24 cellular contexts compared by ENCODE assay signal in genomic region chr18:26689226-26689913, GRCh38.
A peak's percentile ranks its signal among the peaks of the same experiment; 100 is the strongest.
DNase-seq lines count a peak whose midpoint lies in the region; ATAC-seq, FAIRE-seq and TF ChIP-seq lines count a peak whose summit lies in the region.
"Had no signal": no experiment of that assay in that cellular context is flagged by ENCODE, and none has a peak within 500 bp of the region (broad histone marks: within the 10 kb centered on the region; RNA-seq: fewer than 3 reads in every experiment).

No MANE protein-coding gene starts in this region.

- H4K8ac ChIP-seq in IMR-90 (ENCODE audit: low read depth in 2 of 2, low read length in 2 of 2): no peak overlapping the region

- H3F3A ChIP-seq in neural progenitor cell (ENCODE audit: low read depth): peaks cover 16% of the 10 kb centered on the region

- no peak overlapping the region for H3K14ac ChIP-seq in IMR-90 (replicated peaks; ENCODE audit: low read depth, low read length)

- DNase-seq in HepG2 (ENCODE audit: low spot score): no peak
- DNase-seq in right lobe of liver: no peak
- no peak for DNase-seq in IMR-90
- no peak for DNase-seq in neural progenitor cell (ENCODE audit: low spot score)
- DNase-seq in NOMO-1 treated with dmso at 0.1 percent for 144 hours (lab: John Stamatoyannopoulos, UW; ENCODE audit: unreplicated experiment): no peak
- DNase-seq: CD4-positive, CD25-positive, alpha-beta regulatory T cell; CD8-positive, alpha-beta memory T cell; COR-L47; DMS 273 treated with DMSO at 0.1 percent for 48 hours; DMS53; GOT3; H7; HFFc6; KBM-7 had no signal

- BruUV-seq in HepG2 (replicated peaks; lab: Mats Ljungman, UMichigan) (no TSS peak), IMR-90 (replicated peaks; lab: Mats Ljungman, UMichigan) (no TSS peak)

- H3K9me3 ChIP-seq in HepG2 (ENCODE audit: low read length) (no peaks in the 10 kb centered on the region), right lobe of liver (no peaks in the 10 kb centered on the region), IMR-90 (ENCODE audit: control insufficient read depth, insufficient read depth, low read length) (no peaks in the 10 kb centered on the region), neutrophil (no peaks in the 10 kb centered on the region), neural progenitor cell (ENCODE audit: low read depth) (no peaks in the 10 kb centered on the region), gastroesophageal sphincter (peaks cover 0 to 5% (median 0%) of the 10 kb centered on the region in 3 donors)

- intact Hi-C loops in HepG2 (cut with micrococcal nuclease; ENCODE audit: unreplicated experiment) (no loop called here), right lobe of liver (cut with DNase I) (no loop called here), IMR-90 (cut with micrococcal nuclease) (no loop called here)

- no peak overlapping the region for H4K91ac ChIP-seq in IMR-90 (ENCODE audit: insufficient read depth, low read depth, low read length)

- no peak for TF ChIP-seq EP300 in HepG2 (IDR thresholded peaks at IDR 0.05; ENCODE audit: low read depth in 2 of 2, low read length in 2 of 2)
- TF ChIP-seq EP300 in HepG2 (CRISPR knock-in tag; IDR thresholded peaks at IDR 0.05; ENCODE audit: borderline replicate concordance): no peak
- no peak for TF ChIP-seq EP300 in gastroesophageal sphincter (IDR thresholded peaks at IDR 0.05)

- H3K4me3 ChIP-seq in HepG2 (replicated peaks in 1 of 3; ENCODE audit: insufficient read depth in 1 of 3, low read depth in 2 of 3, low read length in 3 of 3): no peak overlapping the region
- H3K4me3 ChIP-seq in right lobe of liver: no peak overlapping the region
- H3K4me3 ChIP-seq in IMR-90 (ENCODE audit: insufficient read depth, low read depth, low read length): no peak overlapping the region
- H3K4me3 ChIP-seq in neutrophil (ENCODE audit: low read depth in 1 of 2, low read length in 1 of 2): no peak overlapping the region
- no peak overlapping the region for H3K4me3 ChIP-seq in neural progenitor cell
- no peak overlapping the region for H3K4me3 ChIP-seq in gastroesophageal sphincter
- H3K4me3 ChIP-seq: BLaER1 had no signal

- ATAC-seq in HepG2 (no peak), right lobe of liver (no peak), IMR-90 (ENCODE audit: low read depth) (no peak), gastroesophageal sphincter (no peak)
- ATAC-seq: HCT116 had no signal

- no peak overlapping the region for H3K4me2 ChIP-seq in HepG2 (ENCODE audit: low read depth, low read length)
- H3K4me2 ChIP-seq in IMR-90 (ENCODE audit: low read depth, low read length): no peak overlapping the region
- no peak overlapping the region for H3K4me2 ChIP-seq in neural progenitor cell
- H3K4me2 ChIP-seq: BLaER1 had no signal

- no peak overlapping the region for H3K9ac ChIP-seq in HepG2 (ENCODE audit: insufficient read depth, low read depth, low read length)
- H3K9ac ChIP-seq in IMR-90 (ENCODE audit: low read depth, low read length): no peak overlapping the region
- H3K9ac ChIP-seq in neural progenitor cell: no peak overlapping the region
- H3K9ac ChIP-seq: BLaER1 had no signal

- CTCF ChIA-PET in HepG2 (lab: Yijun Ruan, JAX; ENCODE audit: low intra/inter-chr PET ratio, low total read pairs): no interaction called here
- CTCF ChIA-PET in IMR-90 (lab: Yijun Ruan, JAX): no interaction called here

- no peak overlapping the region for H2BK15ac ChIP-seq in IMR-90 (ENCODE audit: low read depth, low read length)

- H3K9me3 Mint-ChIP-seq in neural progenitor cell: peaks cover 16% of the 10 kb centered on the region
- H3K9me3 Mint-ChIP-seq: HFFc6 had no signal

- H3K4me1 Mint-ChIP-seq in neural progenitor cell: peaks cover 39% of the 10 kb centered on the region
- H3K4me1 Mint-ChIP-seq: CD4-positive, CD25-positive, alpha-beta regulatory T cell; CD8-positive, alpha-beta memory T cell; IgD-negative memory B cell had no signal

- H4K20me1 ChIP-seq in HepG2 (ENCODE audit: insufficient read depth, low read length): no peaks in the 10 kb centered on the region
- no peaks in the 10 kb centered on the region for H4K20me1 ChIP-seq in IMR-90 (ENCODE audit: insufficient read depth, low read length)
- no peaks in the 10 kb centered on the region for H4K20me1 ChIP-seq in neural progenitor cell (ENCODE audit: low read depth)
- H4K20me1 ChIP-seq: BLaER1 had no signal

- no peak overlapping the region for H4K5ac ChIP-seq in IMR-90 (ENCODE audit: low read depth, low read length)

- H2BK5ac ChIP-seq in IMR-90 (ENCODE audit: low read depth, low read length, poor library complexity, severe bottlenecking): no peak overlapping the region

- TF ChIP-seq RAD21 in HepG2 (CRISPR knock-in tag; IDR thresholded peaks at IDR 0.05) (no peak), IMR-90 (IDR thresholded peaks at IDR 0.05; ENCODE audit: low read length) (no peak)

- H3K79me1 ChIP-seq in IMR-90 (ENCODE audit: low read depth in 1 of 2, low read length in 2 of 2): no peaks in the 10 kb centered on the region

- POLR2A ChIA-PET in HepG2 (lab: Yijun Ruan, JAX): no interaction called here
- POLR2A ChIA-PET in IMR-90 (lab: Charles Lee; ENCODE audit: unreplicated experiment): no interaction called here

- in situ Hi-C loops in HepG2 (cut with HindIII; ENCODE audit: extremely low pct_ligation_motif_present, low pct_unique_long_range_greater_than_20kb) (no loop called here), IMR-90 (cut with MboI; ENCODE audit: low sequenced_read_pairs) (no loop called here)

- no peak overlapping the region for H3K56ac ChIP-seq in IMR-90 (ENCODE audit: extremely low read depth, insufficient read depth, low read length)

- no peak overlapping the region for H3K27ac Mint-ChIP-seq in neural progenitor cell
- H3K27ac Mint-ChIP-seq: CD4-positive, CD25-positive, alpha-beta regulatory T cell; CD8-positive, alpha-beta memory T cell; HFFc6; IgD-negative memory B cell had no signal

- no peak overlapping the region for H3K4ac ChIP-seq in IMR-90 (ENCODE audit: low read depth, low read length)

- H2AFZ ChIP-seq in HepG2 (ENCODE audit: low read length) (no peak overlapping the region), IMR-90 (replicated peaks; ENCODE audit: low read length, poor library complexity) (no peak overlapping the region), neural progenitor cell (replicated peaks) (no peak overlapping the region)

- H3K9me1 ChIP-seq in IMR-90 (ENCODE audit: insufficient read depth, low read length): no peaks in the 10 kb centered on the region

- H3K27me3 ChIP-seq in HepG2 (ENCODE audit: control insufficient read depth in 1 of 2, insufficient read depth in 2 of 2, low read length in 2 of 2) (no peaks in the 10 kb centered on the region), right lobe of liver (no peaks in the 10 kb centered on the region), IMR-90 (ENCODE audit: control insufficient read depth, insufficient read depth, low read length) (no peaks in the 10 kb centered on the region), neutrophil (no peaks in the 10 kb centered on the region), neural progenitor cell (no peaks in the 10 kb centered on the region), gastroesophageal sphincter (no peaks in the 10 kb centered on the region)
- H3K27me3 ChIP-seq: BLaER1 had no signal

- no peak overlapping the region for H2AK9ac ChIP-seq in IMR-90 (replicated peaks; ENCODE audit: low read depth, low read length, poor library complexity)

- no peak overlapping the region for H2AK5ac ChIP-seq in IMR-90 (ENCODE audit: low read depth, low read length)

- H3K36me3 ChIP-seq in HepG2 (replicated peaks in 1 of 2; ENCODE audit: control insufficient read depth in 1 of 2, insufficient read depth in 2 of 2, low read length in 2 of 2) (no peaks in the 10 kb centered on the region), right lobe of liver (no peaks in the 10 kb centered on the region), IMR-90 (ENCODE audit: control insufficient read depth, insufficient read depth, low read length) (no peaks in the 10 kb centered on the region), neutrophil (no peaks in the 10 kb centered on the region), neural progenitor cell (no peaks in the 10 kb centered on the region), gastroesophageal sphincter (no peaks in the 10 kb centered on the region)
- H3K36me3 ChIP-seq: BLaER1 had no signal

- H2BK20ac ChIP-seq in IMR-90 (ENCODE audit: low read depth, low read length): no peak overlapping the region

- H3K27ac ChIP-seq in HepG2 (ENCODE audit: extremely low read length, insufficient read depth, low read length) (no peak overlapping the region), right lobe of liver (no peak overlapping the region), IMR-90 (ENCODE audit: insufficient read depth, low read length) (no peak overlapping the region), neutrophil (peak overlapping the region; percentile 44), neural progenitor cell (no peak overlapping the region), gastroesophageal sphincter (no peak overlapping the region)
- H3K27ac ChIP-seq: 22Rv1, BLaER1, HL-60 had no signal

- dilution Hi-C loops in IMR-90 (cut with HindIII; ENCODE audit: low sequenced_read_pairs, unreplicated experiment): no loop called here

- H3K27me3 Mint-ChIP-seq in neural progenitor cell (ENCODE audit: insufficient read depth, low read depth): peaks cover 3% of the 10 kb centered on the region
- H3K27me3 Mint-ChIP-seq: CD8-positive, alpha-beta memory T cell had no signal

- H3K79me2 ChIP-seq in HepG2 (ENCODE audit: insufficient read depth, low read length): no peaks in the 10 kb centered on the region
- no peaks in the 10 kb centered on the region for H3K79me2 ChIP-seq in neural progenitor cell (ENCODE audit: low read depth)

- H3K36me3 Mint-ChIP-seq in neural progenitor cell: peaks cover 6% of the 10 kb centered on the region
- H3K36me3 Mint-ChIP-seq: CD4-positive, CD25-positive, alpha-beta regulatory T cell; CD8-positive, alpha-beta memory T cell; IgD-negative memory B cell had no signal

- H3K23ac ChIP-seq in IMR-90 (ENCODE audit: low read depth, low read length): no peak overlapping the region

- no peak overlapping the region for H3K18ac ChIP-seq in IMR-90 (ENCODE audit: low read depth, low read length)

- no peak for FAIRE-seq in HepG2 (lab: Jason Lieb, UNC)
- FAIRE-seq: G401.6, GM12891, GM18507 had no signal

- H2BK120ac ChIP-seq in IMR-90 (ENCODE audit: low read depth, low read length): no peak overlapping the region

- 9% methylated on average over 7 of the region's 7 CpGs for WGBS in HepG2 (ENCODE audit: low lambda C conversion rate)
- WGBS in right lobe of liver (ENCODE audit: insufficient coverage, low coverage, low lambda C conversion rate, missing lambda C conversion rate): 38% methylated on average over 7 of the region's 7 CpGs
- no CpG with 5 or more reads among the region's 7 CpGs for WGBS in IMR-90 (ENCODE audit: extremely low coverage in 2 of 2, insufficient read length in 1 of 2), 2 experiments
- 15 to 30% methylated on average over 4 to 7 of the region's 7 CpGs for WGBS in gastroesophageal sphincter (ENCODE audit: low coverage in 1 of 2), 2 donors

- TF ChIP-seq POLR2A in HepG2 (IDR thresholded peaks at IDR 0.05; ENCODE audit: insufficient read depth in 1 of 2, low read depth in 2 of 2, low read length in 2 of 2) (no peak), right lobe of liver (IDR thresholded peaks at IDR 0.05) (no peak), IMR-90 (IDR thresholded peaks at IDR 0.05; ENCODE audit: low read depth, low read length) (no peak), gastroesophageal sphincter (IDR thresholded peaks at IDR 0.05) (no peak)

- no peak overlapping the region for H3K4me3 Mint-ChIP-seq in neural progenitor cell
- H3K4me3 Mint-ChIP-seq: CD4-positive, CD25-positive, alpha-beta regulatory T cell; CD8-positive, alpha-beta memory T cell; HFFc6; IgD-negative memory B cell had no signal

- peaks cover 14% of the 10 kb centered on the region for H3K4me1 ChIP-seq in HepG2 (ENCODE audit: insufficient read depth, low read length)
- peaks cover 0 to 4% (median 0%) of the 10 kb centered on the region in 4 donors for H3K4me1 ChIP-seq in right lobe of liver
- no peaks in the 10 kb centered on the region for H3K4me1 ChIP-seq in IMR-90 (ENCODE audit: control insufficient read depth, insufficient read depth, low read length)
- H3K4me1 ChIP-seq in neutrophil (ENCODE audit: control insufficient read depth in 1 of 2, insufficient read depth in 1 of 2, low read depth in 1 of 2, low read length in 1 of 2): peaks cover 9 to 15% of the 10 kb centered on the region in 2 experiments
- H3K4me1 ChIP-seq in neural progenitor cell: peaks cover 24% of the 10 kb centered on the region
- no peaks in the 10 kb centered on the region for H3K4me1 ChIP-seq in gastroesophageal sphincter

- no peak for TF ChIP-seq CTCF in HepG2 (CRISPR knock-in tag; IDR thresholded peaks at IDR 0.05)
- no peak for TF ChIP-seq CTCF in right lobe of liver (IDR thresholded peaks at IDR 0.05)
- TF ChIP-seq CTCF in IMR-90 (conservative IDR thresholded peaks at IDR 0.05; ENCODE audit: low read depth, low read length): no peak
- no peak for TF ChIP-seq CTCF in neutrophil (IDR thresholded peaks at IDR 0.05)
- no peak for TF ChIP-seq CTCF in neural progenitor cell (IDR thresholded peaks at IDR 0.05)
- TF ChIP-seq CTCF in gastroesophageal sphincter (IDR thresholded peaks at IDR 0.05): no peak
